Comparison of ENCODE assay signal across 1 cellular context in genomic region chr12:118372541-118373495, GRCh38.
TF ChIP-seq lines count a peak whose summit lies in the region.

TAOK3 (minus strand) TSS chr12:118372907; CDS start chr12:118255567, 117,340 bp downstream.

TF ChIP-seq in HEK293, 187 proteins besides CTCF, POLR2A, EP300 and RAD21 (continued from another document and continues in another):
- TF ChIP-seq ZNF280C (tag by site-specific recombination; IDR thresholded peaks at IDR 0.05) (no peak), ZFP3 (tag by site-specific recombination; IDR thresholded peaks at IDR 0.05; ENCODE audit: low read depth) (no peak), ZFHX2 (tag by site-specific recombination; conservative IDR thresholded peaks at IDR 0.05) (peak; percentile 58), KLF8 (tag by site-specific recombination; IDR thresholded peaks at IDR 0.05) (peak; percentile 87), ZNF701 (tag by site-specific recombination; IDR thresholded peaks at IDR 0.05) (no peak), ZNF202 (tag by site-specific recombination; IDR thresholded peaks at IDR 0.05; ENCODE audit: borderline replicate concordance) (no peak), PBX3 (CRISPR knock-in tag; IDR thresholded peaks at IDR 0.05) (no peak), ZNF707 (tag by site-specific recombination; IDR thresholded peaks at IDR 0.05) (no peak), ZNF211 (tag by site-specific recombination; IDR thresholded peaks at IDR 0.05; ENCODE audit: low read depth) (no peak), ZBTB8A (tag by site-specific recombination; IDR thresholded peaks at IDR 0.05) (no peak), ZNF48 (tag by site-specific recombination; IDR thresholded peaks at IDR 0.05) (no peak), ZNF549 (tag by site-specific recombination; IDR thresholded peaks at IDR 0.05) (no peak), ZFP41 (tag by site-specific recombination; IDR thresholded peaks at IDR 0.05; ENCODE audit: borderline replicate concordance) (no peak), KLF16 (tag by site-specific recombination; IDR thresholded peaks at IDR 0.05) (0 out of 2 replicates have a peak, but pooled peaks have one; percentile 21), ZNF23 (tag by site-specific recombination; IDR thresholded peaks at IDR 0.05; ENCODE audit: borderline replicate concordance) (no peak), ZNF600 (tag by site-specific recombination; IDR thresholded peaks at IDR 0.05) (peak; percentile 64; the same call in 1 of the 2 replicates), ZNF311 (tag by site-specific recombination; IDR thresholded peaks at IDR 0.05; ENCODE audit: borderline replicate concordance) (no peak), ZNF391 (tag by site-specific recombination; IDR thresholded peaks at IDR 0.05; ENCODE audit: borderline replicate concordance, low read depth) (no peak), ELK4 (IDR thresholded peaks at IDR 0.05; ENCODE audit: borderline replicate concordance, low read depth, low read length) (no peak), ZNF843 (tag by site-specific recombination; IDR thresholded peaks at IDR 0.05) (no peak), GLIS2 (tag by site-specific recombination; IDR thresholded peaks at IDR 0.05) (peak; percentile 83), ZBTB1 (tag by site-specific recombination; IDR thresholded peaks at IDR 0.05) (no peak), ATF2 (tag by site-specific recombination; IDR thresholded peaks at IDR 0.05; ENCODE audit: low read depth) (no peak), ZFP69B (tag by site-specific recombination; IDR thresholded peaks at IDR 0.05) (no peak), INSM2 (tag by site-specific recombination; IDR thresholded peaks at IDR 0.05) (no peak), ZNF140 (tag by site-specific recombination; IDR thresholded peaks at IDR 0.05) (no peak), ZNF19 (tag by site-specific recombination; IDR thresholded peaks at IDR 0.05; ENCODE audit: low read depth) (no peak), ZNF221 (tag by site-specific recombination; IDR thresholded peaks at IDR 0.05; ENCODE audit: borderline replicate concordance) (no peak), ZSCAN5A (tag by site-specific recombination; IDR thresholded peaks at IDR 0.05) (no peak), ZNF664 (tag by site-specific recombination; IDR thresholded peaks at IDR 0.05) (no peak), KLF1 (tag by site-specific recombination; IDR thresholded peaks at IDR 0.05) (peak; percentile 39; the same call in 1 of the 2 replicates), ZNF560 (tag by site-specific recombination; IDR thresholded peaks at IDR 0.05; ENCODE audit: borderline replicate concordance) (peak; percentile 97), ZNF558 (tag by site-specific recombination; IDR thresholded peaks at IDR 0.05) (no peak), ZNF280D (tag by site-specific recombination; IDR thresholded peaks at IDR 0.05) (no peak), ZNF704 (tag by site-specific recombination; IDR thresholded peaks at IDR 0.05) (0 out of 2 replicates have a peak, but pooled peaks have one; percentile 24), ZNF629 (tag by site-specific recombination; IDR thresholded peaks at IDR 0.05) (0 out of 2 replicates have a peak, but pooled peaks have one; percentile 18), ZNF518A (tag by site-specific recombination; conservative IDR thresholded peaks at IDR 0.05; ENCODE audit: low read depth) (peak; percentile 37; the same call in 1 of the 2 replicates), ZNF223 (tag by site-specific recombination; IDR thresholded peaks at IDR 0.05) (no peak), ZNF585B (tag by site-specific recombination; IDR thresholded peaks at IDR 0.05) (no peak), ZNF10 (tag by site-specific recombination; IDR thresholded peaks at IDR 0.05) (no peak)
